ENCODE assay signal across 14 cellular contexts in genomic region chr4:26076896-26077295, GRCh38.
DNase-seq lines count a peak whose midpoint lies in the region; ATAC-seq and TF ChIP-seq lines count a peak whose summit lies in the region.
"Had no signal": no experiment of that assay in that cellular context is flagged by ENCODE, and none has a peak within 500 bp of the region (broad histone marks: within the 10 kb centered on the region; RNA-seq: fewer than 3 reads in every experiment).

No MANE protein-coding gene starts in this region.

- H3K27ac Mint-ChIP-seq in T-helper 2 cell treated with Interferon-gamma antibody and Interleukin-4, amounts not matched to agents 5 μg/mL and 100 μg/mL, for 36 hours = peak overlapping the region; percentile 91
- H3K27ac Mint-ChIP-seq in endodermal cell = no peak overlapping the region
- H3K27ac Mint-ChIP-seq: GM23338 had no signal

- no peaks in the 10 kb centered on the region for H3K27me3 Mint-ChIP-seq in T-helper 2 cell treated with Interferon-gamma antibody and Interleukin-4, amounts not matched to agents 5 μg/mL and 100 μg/mL, for 36 hours (ENCODE audit: low read depth)
- no peaks in the 10 kb centered on the region for H3K27me3 Mint-ChIP-seq in endodermal cell (ENCODE audit: insufficient read depth)

- H3K36me3 Mint-ChIP-seq in T-helper 2 cell treated with Interferon-gamma antibody and Interleukin-4, amounts not matched to agents 5 μg/mL and 100 μg/mL, for 36 hours (ENCODE audit: low read depth) = peaks cover 25% of the 10 kb centered on the region
- H3K36me3 Mint-ChIP-seq in endodermal cell (ENCODE audit: low read depth) = no peaks in the 10 kb centered on the region

- no peak overlapping the region for H3K4me3 Mint-ChIP-seq in T-helper 2 cell treated with Interferon-gamma antibody and Interleukin-4, amounts not matched to agents 5 μg/mL and 100 μg/mL, for 36 hours
- no peak overlapping the region for H3K4me3 Mint-ChIP-seq in endodermal cell
- H3K4me3 Mint-ChIP-seq: GM23338 had no signal

- no peaks in the 10 kb centered on the region for H3K9me2 ChIP-seq in PC-3 (replicated peaks; ENCODE audit: low read length)

- H4K20me1 ChIP-seq in PC-3 (ENCODE audit: low read length) = no peaks in the 10 kb centered on the region

- no peak overlapping the region for H2AFZ ChIP-seq in PC-3 (ENCODE audit: low read length)

- H3K4me1 ChIP-seq in PC-3 (ENCODE audit: insufficient read depth, low read length) = peaks cover 34% of the 10 kb centered on the region
- H3K4me1 ChIP-seq in skeletal muscle tissue (ENCODE audit: control insufficient read depth in 3 of 3, insufficient read depth in 3 of 3, low read length in 3 of 3) = peaks cover 0 to 4% (median 0%) of the 10 kb centered on the region in 3 donors
- no peaks in the 10 kb centered on the region for H3K4me1 ChIP-seq in endodermal cell (ENCODE audit: control insufficient read depth, insufficient read depth, low read length)

- TF ChIP-seq CTCF in PC-3 (conservative IDR thresholded peaks at IDR 0.05; ENCODE audit: low read depth, low read length) (no peak), epithelial cell of esophagus (IDR thresholded peaks at IDR 0.05; ENCODE audit: insufficient read depth, low read depth, low read length, missing control alignments) (no peak), endodermal cell (conservative IDR thresholded peaks at IDR 0.05) (no peak)

- peak overlapping the region; percentile 86 for H3K27ac ChIP-seq in PC-3 (ENCODE audit: low read length)
- peak overlapping the region; percentile 55 for H3K27ac ChIP-seq in skeletal muscle tissue (ENCODE audit: low read depth, low read length)
- H3K27ac ChIP-seq in endodermal cell (ENCODE audit: low read depth, low read length) = no peak overlapping the region

- peak; percentile 49 for ATAC-seq in PC-3
- ATAC-seq: GM23338 had no signal

- H3K27me3 ChIP-seq in PC-3 (ENCODE audit: low read length) = no peaks in the 10 kb centered on the region
- H3K27me3 ChIP-seq in skeletal muscle tissue (ENCODE audit: control insufficient read depth in 3 of 3, insufficient read depth in 3 of 3, low read length in 3 of 3) = no peaks in the 10 kb centered on the region
- no peaks in the 10 kb centered on the region for H3K27me3 ChIP-seq in endodermal cell (ENCODE audit: control insufficient read depth, insufficient read depth, low read length, poor library complexity, severe bottlenecking)

- WGBS in endodermal cell (ENCODE audit: insufficient coverage in 1 of 2, insufficient read length in 1 of 2), 2 experiments = 91 to 100% methylated on average over 1 to 4 of the region's 4 CpGs

- peaks cover 19% of the 10 kb centered on the region for H3K9me3 Mint-ChIP-seq in T-helper 2 cell treated with Interferon-gamma antibody and Interleukin-4, amounts not matched to agents 5 μg/mL and 100 μg/mL, for 36 hours
- peaks cover 7% of the 10 kb centered on the region for H3K9me3 Mint-ChIP-seq in endodermal cell

- peaks cover 5% of the 10 kb centered on the region for H3F3A ChIP-seq in PC-3 (ENCODE audit: low read length, unreplicated experiment)

- H3K4me3 ChIP-seq in PC-3 (ENCODE audit: low read length) = no peak overlapping the region
- no peak overlapping the region for H3K4me3 ChIP-seq in epithelial cell of esophagus (ENCODE audit: low read length)
- H3K4me3 ChIP-seq in skeletal muscle tissue (ENCODE audit: low read length in 3 of 3) = no peak overlapping the region
- no peak overlapping the region for H3K4me3 ChIP-seq in endodermal cell (ENCODE audit: low read length)
- H3K4me3 ChIP-seq: GM23338, lung, skin epidermis had no signal

- CTCF ChIA-PET in PC-3 (lab: Charles Lee) = no interaction called here

- H3K79me2 ChIP-seq in PC-3 (ENCODE audit: low read length) = no peaks in the 10 kb centered on the region

- intact Hi-C loops in PC-3 (cut with micrococcal nuclease) = loop anchor here (5.0 kb wide), 1 partner anchor 335 kb away; no protein-coding TSS in a partner anchor

- BruUV-seq in PC-3 (replicated peaks; lab: Mats Ljungman, UMichigan) = no TSS peak

- POLR2A ChIA-PET in PC-3 (lab: Charles Lee; ENCODE audit: unreplicated experiment) = no interaction called here

- H3K9me3 ChIP-seq in PC-3 (ENCODE audit: low read length) (no peaks in the 10 kb centered on the region), skeletal muscle tissue (ENCODE audit: control insufficient read depth in 3 of 3, low read length in 3 of 3) (no peaks in the 10 kb centered on the region), endodermal cell (ENCODE audit: control insufficient read depth, low read length) (no peaks in the 10 kb centered on the region)

- peaks cover 65% of the 10 kb centered on the region for H3K4me1 Mint-ChIP-seq in T-helper 2 cell treated with Interferon-gamma antibody and Interleukin-4, amounts not matched to agents 5 μg/mL and 100 μg/mL, for 36 hours (ENCODE audit: low read depth)
- H3K4me1 Mint-ChIP-seq in endodermal cell = no peaks in the 10 kb centered on the region

- H3K36me3 ChIP-seq in PC-3 (ENCODE audit: low read depth, low read length) (no peaks in the 10 kb centered on the region), skeletal muscle tissue (ENCODE audit: control insufficient read depth in 3 of 3, insufficient read depth in 3 of 3, low read length in 3 of 3) (no peaks in the 10 kb centered on the region), endodermal cell (ENCODE audit: control insufficient read depth, insufficient read depth, low read length) (no peaks in the 10 kb centered on the region)

- peak overlapping the region; percentile 34; the same call in 1 of the 2 replicates for H3K4me2 ChIP-seq in PC-3 (ENCODE audit: low read length)
- H3K4me2 ChIP-seq: GM23338 had no signal

- H3K9ac ChIP-seq in PC-3 (ENCODE audit: low read length) = no peak overlapping the region
- no peak overlapping the region for H3K9ac ChIP-seq in skeletal muscle tissue (ENCODE audit: low read depth in 1 of 3, low read length in 3 of 3)
- H3K9ac ChIP-seq in endodermal cell (ENCODE audit: extremely low read depth, low read length, poor library complexity, severe bottlenecking) = no peak overlapping the region

- DNase-seq in T-helper 2 cell treated with Interferon-gamma antibody and Interleukin-4, amounts not matched to agents 5 μg/mL and 100 μg/mL, for 36 hours (ENCODE audit: low spot score) = no peak
- DNase-seq in T-helper 2 cell (no peak), PC-3 (peak; percentile 72), epithelial cell of esophagus (ENCODE audit: low read depth) (peak; percentile 30), endodermal cell (no peak), cerebellar cortex (ENCODE audit: low spot score) (no peak), DMS53 (lab: John Stamatoyannopoulos, UW) (no peak)
- DNase-seq: 8988T; activated CD4-positive, CD25-positive, alpha-beta regulatory T cell; hippocampal formation had no signal

Comparison
In these comparisons a context has a peak if more than half of its experiments do, and no peak if none do; other contexts are left out.
1. DNase-seq: peak in PC-3 (single experiment) and epithelial cell of esophagus (single experiment); none in T-helper 2 cell treated with Interferon-gamma antibody and Interleukin-4, amounts not matched to agents 5 μg/mL and 100 μg/mL, for 36 hours (single experiment), T-helper 2 cell (0 of 5), endodermal cell (single experiment), cerebellar cortex (single experiment) and DMS53 (single experiment).